In genomic region chr9:98204692-98205091, GRCh38 we compare ENCODE assay signal across 1 cellular context.
TF ChIP-seq lines count a peak whose summit lies in the region.

No MANE protein-coding gene starts in this region.

TF ChIP-seq in K562, 482 proteins besides CTCF, POLR2A, EP300 and RAD21:
- TF ChIP-seq ZMIZ1 (IDR thresholded peaks at IDR 0.05; ENCODE audit: low read depth in 2 of 2, low read length in 2 of 2) (peak in 1 of 2 experiments; percentile 67; a peak in 1 of 4 replicates), ZNF280A (IDR thresholded peaks at IDR 0.05; ENCODE audit: low read depth, partially characterized antibody) (no peak), MLLT1 (IDR thresholded peaks at IDR 0.05) (peak in 1 of 2 experiments; percentile 81; a peak in 1 of 4 replicates)
